In genomic region chr2:118845843-118846666, GRCh38 we compare ENCODE assay signal across 10 cellular contexts. TPM values are rescaled to one million over a fixed set of nuclear protein-coding genes. Genes with fewer than 3 reads are reported as not detected.
DNase-seq lines count a peak whose midpoint lies in the region; TF ChIP-seq lines count a peak whose summit lies in the region.
"Had no signal": no experiment of that assay in that cellular context is flagged by ENCODE, and none has a peak within 500 bp of the region (broad histone marks: within the 10 kb centered on the region; RNA-seq: fewer than 3 reads in every experiment).

No MANE protein-coding gene starts in this region.

- peak overlapping the region; percentile 96 for H3K9ac ChIP-seq in skeletal muscle satellite cell (ENCODE audit: low read depth, low read length)

- H3K27me3 ChIP-seq in skeletal muscle satellite cell (ENCODE audit: control insufficient read depth, insufficient read depth, low read length) = no peaks in the 10 kb centered on the region

- peak overlapping the region; percentile 62 for H3K27ac Mint-ChIP-seq in T-helper 1 cell treated with Interleukin-12 subunit alpha and Interleukin-12 subunit beta and Interleukin-4 antibody, amounts not matched to agents 30 μg/mL and 1 μg/mL, for 36 hours

- H3K4me1 Mint-ChIP-seq in T-helper 1 cell treated with Interleukin-12 subunit alpha and Interleukin-12 subunit beta and Interleukin-4 antibody, amounts not matched to agents 30 μg/mL and 1 μg/mL, for 36 hours (ENCODE audit: low read depth) = peaks cover 10% of the 10 kb centered on the region

- H3K4me3 Mint-ChIP-seq in T-helper 1 cell treated with Interleukin-12 subunit alpha and Interleukin-12 subunit beta and Interleukin-4 antibody, amounts not matched to agents 30 μg/mL and 1 μg/mL, for 36 hours = peak overlapping the region; percentile 25

- no peak for TF ChIP-seq CTCF in fibroblast of mammary gland (conservative IDR thresholded peaks at IDR 0.05; ENCODE audit: control insufficient read depth, insufficient read depth, low read depth, low read length)

- H3K4me3 ChIP-seq in fibroblast of mammary gland (ENCODE audit: control insufficient read depth, low read depth, low read length) (peak overlapping the region; percentile 84), skeletal muscle satellite cell (ENCODE audit: low read length) (peak overlapping the region; percentile 88)
- H3K4me3 ChIP-seq: lung had no signal

- no peaks in the 10 kb centered on the region for H3K9me3 ChIP-seq in skeletal muscle satellite cell (replicated peaks; ENCODE audit: low read length)

- DNase-seq in T-helper 1 cell (no peak), LHCN-M2 (ENCODE audit: low read depth) (peak; percentile 49), fibroblast of mammary gland (ENCODE audit: low read depth) (no peak), 8988T (no peak), DMS53 (lab: John Stamatoyannopoulos, UW) (no peak), dermis blood vessel endothelial cell (no peak)
- DNase-seq: stimulated activated CD4-positive, alpha-beta T cell treated with anti-CD3 and anti-CD28 coated beads, Interleukin-4, amount 100 ng/mL, for 24 hours had no signal

- peaks cover 86% of the 10 kb centered on the region for H3K27me3 Mint-ChIP-seq in T-helper 1 cell treated with Interleukin-12 subunit alpha and Interleukin-12 subunit beta and Interleukin-4 antibody, amounts not matched to agents 30 μg/mL and 1 μg/mL, for 36 hours (ENCODE audit: low read depth)

- H3K36me3 ChIP-seq in skeletal muscle satellite cell (ENCODE audit: insufficient read depth, low read length) = peaks cover 11% of the 10 kb centered on the region

- H3K4me2 ChIP-seq in skeletal muscle satellite cell (ENCODE audit: low read length) = peak overlapping the region; percentile 99

- H3K9me3 Mint-ChIP-seq in T-helper 1 cell treated with Interleukin-12 subunit alpha and Interleukin-12 subunit beta and Interleukin-4 antibody, amounts not matched to agents 30 μg/mL and 1 μg/mL, for 36 hours = no peaks in the 10 kb centered on the region

- H3K36me3 Mint-ChIP-seq in T-helper 1 cell treated with Interleukin-12 subunit alpha and Interleukin-12 subunit beta and Interleukin-4 antibody, amounts not matched to agents 30 μg/mL and 1 μg/mL, for 36 hours (ENCODE audit: low read depth) = peaks cover 5% of the 10 kb centered on the region

- H3K4me1 ChIP-seq in skeletal muscle satellite cell (ENCODE audit: control insufficient read depth, insufficient read depth, low read length) = peaks cover 32% of the 10 kb centered on the region

RNA-seq across cellular contexts. Expression of gene EN1, which starts 1.4 kb away (rescaled TPM):
- 2.9 and 4.5 TPM in 2 replicates for total RNA-seq in LHCN-M2 (2014; rRNA removed)
- 5.1 TPM for polyA plus RNA-seq in LHCN-M2 (2012)
- total RNA-seq in skeletal muscle satellite cell (2012; rRNA removed) = 3.8 and 6.3 TPM in 2 replicates
- not detected in 2 replicates for total RNA-seq in dermis blood vessel endothelial cell
- total RNA-seq: lung had no signal
- polyA plus RNA-seq: lung had no signal
